17 cellular contexts compared by ENCODE assay signal in the genomic region with DNA sequence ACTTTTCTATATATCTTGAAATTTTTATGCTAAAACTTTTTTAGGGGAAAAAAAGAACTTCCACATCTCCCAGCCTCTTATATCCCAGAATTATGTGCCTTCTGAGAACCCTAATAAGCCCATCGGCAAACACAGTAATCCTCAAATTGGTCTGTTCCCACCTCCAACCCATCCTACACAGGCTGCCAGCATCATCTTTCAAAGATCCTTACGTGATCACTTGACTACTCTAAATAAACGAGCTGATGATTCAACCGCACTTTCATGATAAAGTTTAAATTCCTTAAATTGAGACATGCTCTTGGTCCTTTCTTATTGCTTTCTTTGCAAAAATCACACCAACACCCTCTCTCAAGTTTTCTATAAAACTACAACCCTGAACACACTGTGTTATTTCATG. TPM values are rescaled to one million over a fixed set of nuclear protein-coding genes. Genes with fewer than 3 reads are reported as not detected.
DNase-seq lines count a peak whose midpoint lies in the region; ATAC-seq, FAIRE-seq and TF ChIP-seq lines count a peak whose summit lies in the region.
"Had no signal": no experiment of that assay in that cellular context is flagged by ENCODE, and none has a peak within 500 bp of the region (broad histone marks: within the 10 kb centered on the region; RNA-seq: fewer than 3 reads in every experiment).

No MANE protein-coding gene starts in this region.

- no peaks in the 10 kb centered on the region for H3K9me3 Mint-ChIP-seq in activated CD4-positive, alpha-beta T cell treated with anti-CD3 and anti-CD28 coated beads, Interleukin-2, amount 10 ng/mL, durations not matched to agents 24 days and 14 days
- no peaks in the 10 kb centered on the region for H3K9me3 Mint-ChIP-seq in activated CD8-positive, alpha-beta memory T cell treated with anti-CD3 and anti-CD28 coated beads, Interleukin-2, amount 10 ng/mL, durations not matched to agents 7 days and 5 days (ENCODE audit: low read depth)

- H3K27ac ChIP-seq in ascending aorta (peak overlapping the region; percentile 35 to 56), keratinocyte (ENCODE audit: control insufficient read depth, insufficient read depth, low read length) (no peak overlapping the region), thoracic aorta (peak overlapping the region; percentile 37 to 81)
- H3K27ac ChIP-seq: BLaER1, HL-60 had no signal

- no peak overlapping the region for H3K4me2 ChIP-seq in keratinocyte (ENCODE audit: control insufficient read depth, extremely low read depth, insufficient read depth, low read depth, low read length)
- H3K4me2 ChIP-seq: BLaER1 had no signal

- H3K4me1 ChIP-seq in ascending aorta (peaks cover 0 to 32% of the 10 kb centered on the region in 2 donors), keratinocyte (ENCODE audit: control insufficient read depth, extremely low read depth, insufficient read depth, low read length) (peaks cover 33% of the 10 kb centered on the region), thoracic aorta (ENCODE audit: control insufficient read depth in 1 of 2, low read depth in 2 of 2) (peaks cover 32 to 68% of the 10 kb centered on the region in 2 donors)

- no peak overlapping the region for H3K4me3 ChIP-seq in ascending aorta
- H3K4me3 ChIP-seq in keratinocyte (ENCODE audit: control insufficient read depth in 2 of 3, extremely low read depth in 1 of 3, insufficient read depth in 2 of 3, low read depth in 1 of 3, low read length in 3 of 3): no peak overlapping the region
- H3K4me3 ChIP-seq in thoracic aorta: no peak overlapping the region
- H3K4me3 ChIP-seq: BLaER1, HAP-1 had no signal

- no peaks in the 10 kb centered on the region for H3K36me3 ChIP-seq in ascending aorta
- H3K36me3 ChIP-seq in keratinocyte (ENCODE audit: control insufficient read depth in 2 of 2, extremely low read depth in 1 of 2, insufficient read depth in 2 of 2, low read length in 2 of 2): no peaks in the 10 kb centered on the region
- no peaks in the 10 kb centered on the region for H3K36me3 ChIP-seq in thoracic aorta
- H3K36me3 ChIP-seq: BLaER1, HAP-1 had no signal

- intact Hi-C loops in activated CD4-positive, alpha-beta T cell treated with anti-CD3 and anti-CD28 coated beads, Interleukin-2, amount 10 ng/mL, durations not matched to agents 24 days and 14 days (cut with micrococcal nuclease): loop anchor here (1.0 to 2.0 kb wide), 2 partner anchors 52 to 132 kb away; a partner anchor contains a TSS
- intact Hi-C loops in ascending aorta (cut with DNase I): loop anchor here (1.0 to 2.0 kb wide), 2 partner anchors 52 to 132 kb away; a partner anchor contains a TSS

- peaks cover 4% of the 10 kb centered on the region for H3K27me3 Mint-ChIP-seq in activated CD4-positive, alpha-beta T cell treated with anti-CD3 and anti-CD28 coated beads, Interleukin-2, amount 10 ng/mL, durations not matched to agents 24 days and 14 days
- H3K27me3 Mint-ChIP-seq in activated CD8-positive, alpha-beta memory T cell treated with anti-CD3 and anti-CD28 coated beads, Interleukin-2, amount 10 ng/mL, durations not matched to agents 7 days and 5 days: no peaks in the 10 kb centered on the region
- H3K27me3 Mint-ChIP-seq: CD8-positive, alpha-beta memory T cell had no signal

- H3K36me3 Mint-ChIP-seq in activated CD4-positive, alpha-beta T cell treated with anti-CD3 and anti-CD28 coated beads, Interleukin-2, amount 10 ng/mL, durations not matched to agents 24 days and 14 days (ENCODE audit: low read depth): no peaks in the 10 kb centered on the region
- no peaks in the 10 kb centered on the region for H3K36me3 Mint-ChIP-seq in activated CD8-positive, alpha-beta memory T cell treated with anti-CD3 and anti-CD28 coated beads, Interleukin-2, amount 10 ng/mL, durations not matched to agents 7 days and 5 days

- FAIRE-seq in keratinocyte (lab: Jason Lieb, UNC): peak; percentile 9
- FAIRE-seq: GM12891, GM19239, H1 had no signal

- no peaks in the 10 kb centered on the region for H3K79me2 ChIP-seq in keratinocyte (ENCODE audit: control insufficient read depth, insufficient read depth, low read length)

- no peak overlapping the region for H3K4me3 Mint-ChIP-seq in activated CD4-positive, alpha-beta T cell treated with anti-CD3 and anti-CD28 coated beads, Interleukin-2, amount 10 ng/mL, durations not matched to agents 24 days and 14 days
- no peak overlapping the region for H3K4me3 Mint-ChIP-seq in activated CD8-positive, alpha-beta memory T cell treated with anti-CD3 and anti-CD28 coated beads, Interleukin-2, amount 10 ng/mL, durations not matched to agents 7 days and 5 days
- H3K4me3 Mint-ChIP-seq: CD8-positive, alpha-beta memory T cell had no signal

- DNase-seq in activated CD4-positive, alpha-beta T cell treated with anti-CD3 and anti-CD28 coated beads, Interleukin-2, amount 10 ng/mL, durations not matched to agents 24 days and 14 days: peak; percentile 30
- DNase-seq in activated CD4-positive, alpha-beta T cell treated with anti-CD3 and anti-CD28 coated beads, Interleukin-2, amount 50 U/mL, for 48 hours: no peak
- DNase-seq in ascending aorta (ENCODE audit: low spot score in 2 of 2): no peak
- DNase-seq in keratinocyte (ENCODE audit: low read depth, low spot score): no peak
- DNase-seq in thoracic aorta (ENCODE audit: low spot score): no peak
- no peak for DNase-seq in activated CD8-positive, alpha-beta memory T cell treated with anti-CD3 and anti-CD28 coated beads, Interleukin-2, amount 10 ng/mL, durations not matched to agents 7 days and 5 days
- no peak for DNase-seq in stimulated activated CD4-positive, alpha-beta T cell treated with anti-CD3 and anti-CD28 coated beads, Interleukin-12 subunit alpha, Interleukin-12 subunit beta, amount 100 ng/mL, for 4 hours
- DNase-seq: 8988T had no signal

- no peak for TF ChIP-seq CTCF in ascending aorta (IDR thresholded peaks at IDR 0.05)
- TF ChIP-seq CTCF in keratinocyte (optimal IDR thresholded peaks at IDR 0.05 in 1 of 3, IDR thresholded peaks at IDR 0.05 in 1 of 3, conservative IDR thresholded peaks at IDR 0.05 in 1 of 3; ENCODE audit: extremely low read depth in 1 of 3, insufficient read depth in 2 of 3, low read length in 3 of 3): no peak
- no peak for TF ChIP-seq CTCF in thoracic aorta (IDR thresholded peaks at IDR 0.05)

- H3K9ac ChIP-seq in keratinocyte (ENCODE audit: control insufficient read depth, extremely low read depth, insufficient read depth, low read length): no peak overlapping the region
- H3K9ac ChIP-seq: BLaER1 had no signal

- H3K9me1 ChIP-seq in keratinocyte (ENCODE audit: control insufficient read depth, extremely low read depth, insufficient read depth, low read length): no peaks in the 10 kb centered on the region

- H3K4me1 Mint-ChIP-seq in activated CD4-positive, alpha-beta T cell treated with anti-CD3 and anti-CD28 coated beads, Interleukin-2, amount 10 ng/mL, durations not matched to agents 24 days and 14 days: peaks cover 4% of the 10 kb centered on the region
- H3K4me1 Mint-ChIP-seq in activated CD8-positive, alpha-beta memory T cell treated with anti-CD3 and anti-CD28 coated beads, Interleukin-2, amount 10 ng/mL, durations not matched to agents 7 days and 5 days: peaks cover 4% of the 10 kb centered on the region

- H2AFZ ChIP-seq in keratinocyte (ENCODE audit: control insufficient read depth, low read length): no peak overlapping the region

- no peaks in the 10 kb centered on the region for H3K27me3 ChIP-seq in ascending aorta
- H3K27me3 ChIP-seq in keratinocyte (ENCODE audit: control insufficient read depth, extremely low read depth, insufficient read depth, low read length): no peaks in the 10 kb centered on the region
- H3K27me3 ChIP-seq in thoracic aorta (replicated peaks; ENCODE audit: insufficient read depth): no peaks in the 10 kb centered on the region
- H3K27me3 ChIP-seq: BLaER1 had no signal

- dilution Hi-C loops in keratinocyte (cut with MboI; ENCODE audit: extremely low pct_ligation_motif_present, low sequenced_read_pairs): loop anchor here (25.0 kb wide), 1 partner anchor 137 kb away; no protein-coding TSS in a partner anchor

- no peaks in the 10 kb centered on the region for H4K20me1 ChIP-seq in keratinocyte (ENCODE audit: control insufficient read depth, extremely low read depth, insufficient read depth, low read length)
- H4K20me1 ChIP-seq: BLaER1 had no signal

- H3K9me3 ChIP-seq in ascending aorta (no peaks in the 10 kb centered on the region), keratinocyte (ENCODE audit: control insufficient read depth, low read depth, low read length) (no peaks in the 10 kb centered on the region), thoracic aorta (no peaks in the 10 kb centered on the region)
- H3K9me3 ChIP-seq: Caco-2, HAP-1 had no signal

- no peak for ATAC-seq in thoracic aorta (ENCODE audit: insufficient number of reproducible peaks, low FRiP score, low read depth)
- ATAC-seq in GM18907 (IDR thresholded peaks at IDR 0.05; ENCODE audit: unreplicated experiment): no peak
- ATAC-seq in activated CD8-positive, alpha-beta memory T cell treated with anti-CD3 and anti-CD28 coated beads, Interleukin-2, amount 10 ng/mL, durations not matched to agents 7 days and 5 days: no peak

- CTCF ChIA-PET in activated CD8-positive, alpha-beta memory T cell treated with anti-CD3 and anti-CD28 coated beads, Interleukin-2, amount 10 ng/mL, durations not matched to agents 7 days and 5 days (lab: Charles Lee): interaction anchor here (1.0 to 5.6 kb wide), 9 partner anchors 9 to 146 kb away, joined by 3 to 54 read pairs (median 4); a partner anchor contains a TSS

- no peak overlapping the region for H3K27ac Mint-ChIP-seq in activated CD4-positive, alpha-beta T cell treated with anti-CD3 and anti-CD28 coated beads, Interleukin-2, amount 10 ng/mL, durations not matched to agents 24 days and 14 days
- H3K27ac Mint-ChIP-seq in activated CD8-positive, alpha-beta memory T cell treated with anti-CD3 and anti-CD28 coated beads, Interleukin-2, amount 10 ng/mL, durations not matched to agents 7 days and 5 days: no peak overlapping the region

RNA-seq across cellular contexts. Expression of a gene that starts 52.5 kb away (rescaled TPM):
- 0.43 and 0.54 TPM in 2 replicates for total RNA-seq in activated CD4-positive, alpha-beta T cell treated with anti-CD3 and anti-CD28 coated beads, Interleukin-2, amount 10 ng/mL, durations not matched to agents 24 days and 14 days
- 43.9 TPM for total RNA-seq in ascending aorta
- polyA plus RNA-seq in keratinocyte: 4.9 to 6.5 TPM (median 6.3 TPM) in 3 replicates
- 13.3 TPM for polyA plus RNA-seq in keratinocyte (2011; ENCODE audit: low read depth)
- polyA plus RNA-seq in keratinocyte (2011; cell fraction: cytosol; rRNA removed): 4.1 and 5.1 TPM in 2 replicates
- 3.6 and 4.1 TPM in 2 replicates for polyA plus RNA-seq in keratinocyte (2011; cell fraction: nucleus; rRNA removed)
- polyA plus RNA-seq in keratinocyte (2012; ENCODE audit: low replicate concordance): 3.7 and 5.5 TPM in 2 replicates
- 16.0 to 19.0 TPM (median 16.2 TPM) in 3 replicates for polyA minus RNA-seq in keratinocyte
- polyA minus RNA-seq in keratinocyte (2011; cell fraction: cytosol; rRNA and poly(A)+ RNA removed): 9.0 TPM
- 2.3 and 7.1 TPM in 2 replicates for polyA minus RNA-seq in keratinocyte (2011; cell fraction: nucleus; rRNA and poly(A)+ RNA removed)
- total RNA-seq in thoracic aorta: 10 to 100 TPM; 28.2 to 48.5 TPM
- 1 to 10 TPM; 1.4 to 3.7 TPM for total RNA-seq in activated CD8-positive, alpha-beta memory T cell treated with anti-CD3 and anti-CD28 coated beads, Interleukin-2, amount 10 ng/mL, durations not matched to agents 7 days and 5 days
